In the genomic region with DNA sequence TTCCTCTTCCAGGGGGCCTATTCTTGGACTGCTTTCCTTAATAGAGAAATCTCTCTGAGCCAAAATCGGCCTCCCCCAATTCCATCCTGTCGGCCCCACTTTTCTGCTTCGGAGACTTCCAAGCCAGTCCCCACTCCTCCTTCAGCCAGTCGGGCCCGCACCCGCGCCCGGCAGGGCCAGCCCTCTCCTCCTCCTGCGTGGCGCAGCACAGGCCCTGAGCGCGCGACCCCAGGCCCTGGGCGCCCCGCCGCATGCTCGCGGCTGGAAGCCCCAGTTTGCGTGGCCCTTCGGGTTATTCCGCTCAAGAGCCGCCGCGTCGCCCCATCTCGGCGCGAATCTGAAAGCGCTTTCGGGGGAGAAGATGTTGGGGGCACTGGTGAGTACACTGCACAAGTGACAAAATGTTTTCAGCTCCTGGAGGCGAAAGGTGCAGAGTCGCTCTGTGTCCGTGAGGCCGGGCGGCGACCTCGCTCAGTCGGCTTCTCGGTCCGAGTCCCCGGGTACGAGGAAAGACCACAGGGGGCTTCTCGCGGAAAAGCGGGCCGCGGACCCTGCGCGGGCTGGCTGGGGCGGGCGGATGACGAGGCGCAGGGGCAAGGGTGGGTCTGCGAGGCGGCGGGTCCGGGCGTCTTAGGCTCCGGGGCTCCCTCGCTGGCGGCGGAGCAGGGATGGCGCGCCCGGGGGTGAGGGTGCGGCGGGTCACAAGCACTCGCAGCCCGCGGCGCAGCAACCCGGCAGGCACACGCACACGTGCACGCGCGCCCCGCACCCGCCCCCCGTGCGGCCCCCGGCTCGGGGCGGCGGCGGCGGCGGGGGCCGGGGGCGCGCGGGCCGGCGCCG, we compare ENCODE assay signal across 8 cellular contexts. TPM values are rescaled to one million over a fixed set of nuclear protein-coding genes. Genes with fewer than 3 reads are reported as not detected.
DNase-seq lines count a peak whose midpoint lies in the region; ATAC-seq and TF ChIP-seq lines count a peak whose summit lies in the region.

A gene with protein sequence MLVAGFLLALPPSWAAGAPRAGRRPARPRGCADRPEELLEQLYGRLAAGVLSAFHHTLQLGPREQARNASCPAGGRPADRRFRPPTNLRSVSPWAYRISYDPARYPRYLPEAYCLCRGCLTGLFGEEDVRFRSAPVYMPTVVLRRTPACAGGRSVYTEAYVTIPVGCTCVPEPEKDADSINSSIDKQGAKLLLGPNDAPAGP (plus strand): TSS at position 755 of the 840 bp plus-strand sequence. CDS start 303 bp downstream, outside the sequence.

- H3K36me3 ChIP-seq in esophagus squamous epithelium: no peaks in the 10 kb centered on the region
- no peaks in the 10 kb centered on the region for H3K36me3 ChIP-seq in upper lobe of right lung

- peak within 1 kb of the TSS in 1 of 2 donors; percentile 90 for H3K27ac Mint-ChIP-seq in natural killer cell

- TF ChIP-seq CTCF in esophagus squamous epithelium (IDR thresholded peaks at IDR 0.05) (no peak), natural killer cell (IDR thresholded peaks at IDR 0.05) (no peak), upper lobe of right lung (IDR thresholded peaks at IDR 0.05) (peak; percentile 5)

- H3K4me1 ChIP-seq in esophagus squamous epithelium (peaks cover 4 to 27% (median 7%) of the 10 kb centered on the region in 3 donors), upper lobe of right lung (peaks cover 11% of the 10 kb centered on the region)

- no peak for TF ChIP-seq POLR2A in esophagus squamous epithelium (IDR thresholded peaks at IDR 0.05)

- H3K27ac ChIP-seq in esophagus squamous epithelium: peak within 1 kb of the TSS; percentile 52 to 87 (median 68)
- H3K27ac ChIP-seq in upper lobe of right lung: peak within 1 kb of the TSS; percentile 58

- H3K36me3 Mint-ChIP-seq in natural killer cell: no peaks in the 10 kb centered on the region

- peaks cover 11 to 17% of the 10 kb centered on the region in 2 donors for H3K4me1 Mint-ChIP-seq in natural killer cell

- 2 to 9% methylated on average over 3 to 19 of the region's 95 CpGs for WGBS in esophagus squamous epithelium, 2 donors

- H3K9me3 Mint-ChIP-seq in natural killer cell: no peaks in the 10 kb centered on the region

- H3K4me3 ChIP-seq in esophagus squamous epithelium (peak within 1 kb of the TSS; percentile 48 to 86 (median 61)), upper lobe of right lung (peak within 1 kb of the TSS; percentile 58)

- intact Hi-C loops in esophagus squamous epithelium (cut with DNase I): loop anchor here (10.0 kb wide), 1 partner anchor 208 kb away; no protein-coding TSS in a partner anchor
- intact Hi-C loops in natural killer cell (cut with micrococcal nuclease): loop anchor here (2.0 to 10.0 kb wide), 2 partner anchors 34 to 178 kb away; partner anchors contain the start of gene CRYL1
- intact Hi-C loops in upper lobe of right lung (cut with DNase I): no loop called here

- H3K27me3 Mint-ChIP-seq in natural killer cell (ENCODE audit: low read depth in 2 of 2): peaks cover 18 to 28% of the 10 kb centered on the region in 2 donors

- peak within 1 kb of the TSS; percentile 90 for H3K4me3 Mint-ChIP-seq in natural killer cell

- ATAC-seq in GM21528 (IDR thresholded peaks at IDR 0.05; ENCODE audit: low FRiP score, unreplicated experiment) (peak; percentile 29), natural killer cell (peak; percentile 35 to 41 (median 39)), upper lobe of right lung (peak; percentile 18), HG03196 (IDR thresholded peaks at IDR 0.05; ENCODE audit: unreplicated experiment) (no peak)

- H3K27me3 ChIP-seq in esophagus squamous epithelium: peaks cover 0 to 33% (median 0%) of the 10 kb centered on the region in 4 donors
- no peaks in the 10 kb centered on the region for H3K27me3 ChIP-seq in upper lobe of right lung

- DNase-seq in GM03348 (ENCODE audit: low spot score): peak; percentile 62
- peak; percentile 67 for DNase-seq in KG1 (lab: John Stamatoyannopoulos, UW)
- peak; percentile 13 to 21 for DNase-seq in activated CD8-positive, alpha-beta memory T cell treated with anti-CD3 and anti-CD28 coated beads for 4 hours (ENCODE audit: low read depth in 2 of 2)
- DNase-seq in esophagus squamous epithelium (lab: John Stamatoyannopoulos, UW): no peak
- peak; percentile 37 for DNase-seq in natural killer cell
- peak; percentile 72 for DNase-seq in upper lobe of right lung

- H3K9me3 ChIP-seq in esophagus squamous epithelium: no peaks in the 10 kb centered on the region
- H3K9me3 ChIP-seq in upper lobe of right lung: no peaks in the 10 kb centered on the region

RNA-seq across cellular contexts. Expression of the gene that starts here (rescaled TPM):
- total RNA-seq in esophagus squamous epithelium: 1 to 10 TPM in 1 of 4 donors, under 1 TPM in 1, not detected in 2; 0.35 to 3.2 TPM
- total RNA-seq in natural killer cell: under 1 TPM; 0.14 to 0.33 (median 0.25) TPM
- 3.8 TPM for total RNA-seq in upper lobe of right lung

Comparison
In these comparisons a context has a peak if more than half of its experiments do, and no peak if none do; other contexts are left out.
1. Peak in DNase-seq and ATAC-seq in natural killer cell; RNA of the gene not detected or under 1 TPM.